1 cellular context compared by ENCODE assay signal in the genomic region with DNA sequence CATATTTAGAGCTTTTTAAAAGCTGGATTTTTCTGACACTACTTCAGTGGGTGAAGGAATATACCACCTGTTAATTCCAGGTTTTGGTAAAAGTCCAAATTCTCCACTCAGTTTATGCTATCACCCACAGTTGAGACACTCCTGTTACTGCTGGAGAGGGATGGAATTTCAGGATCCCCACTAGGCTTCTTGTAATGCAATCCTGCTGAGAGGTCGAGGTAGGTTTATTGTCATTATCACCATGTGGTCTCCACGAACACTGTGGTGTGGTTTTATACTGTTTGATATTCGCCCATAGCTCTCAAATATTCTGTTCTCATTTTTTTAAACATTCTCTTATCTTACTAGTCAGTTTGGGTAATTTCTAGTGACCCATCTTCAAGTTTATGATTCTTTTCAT.
TF ChIP-seq lines count a peak whose summit lies in the region.

No MANE protein-coding gene starts in this region.

TF ChIP-seq in GM23338, 12 proteins besides CTCF, POLR2A, EP300 and RAD21 (continued from another document):
- TF ChIP-seq, protein P1, sequence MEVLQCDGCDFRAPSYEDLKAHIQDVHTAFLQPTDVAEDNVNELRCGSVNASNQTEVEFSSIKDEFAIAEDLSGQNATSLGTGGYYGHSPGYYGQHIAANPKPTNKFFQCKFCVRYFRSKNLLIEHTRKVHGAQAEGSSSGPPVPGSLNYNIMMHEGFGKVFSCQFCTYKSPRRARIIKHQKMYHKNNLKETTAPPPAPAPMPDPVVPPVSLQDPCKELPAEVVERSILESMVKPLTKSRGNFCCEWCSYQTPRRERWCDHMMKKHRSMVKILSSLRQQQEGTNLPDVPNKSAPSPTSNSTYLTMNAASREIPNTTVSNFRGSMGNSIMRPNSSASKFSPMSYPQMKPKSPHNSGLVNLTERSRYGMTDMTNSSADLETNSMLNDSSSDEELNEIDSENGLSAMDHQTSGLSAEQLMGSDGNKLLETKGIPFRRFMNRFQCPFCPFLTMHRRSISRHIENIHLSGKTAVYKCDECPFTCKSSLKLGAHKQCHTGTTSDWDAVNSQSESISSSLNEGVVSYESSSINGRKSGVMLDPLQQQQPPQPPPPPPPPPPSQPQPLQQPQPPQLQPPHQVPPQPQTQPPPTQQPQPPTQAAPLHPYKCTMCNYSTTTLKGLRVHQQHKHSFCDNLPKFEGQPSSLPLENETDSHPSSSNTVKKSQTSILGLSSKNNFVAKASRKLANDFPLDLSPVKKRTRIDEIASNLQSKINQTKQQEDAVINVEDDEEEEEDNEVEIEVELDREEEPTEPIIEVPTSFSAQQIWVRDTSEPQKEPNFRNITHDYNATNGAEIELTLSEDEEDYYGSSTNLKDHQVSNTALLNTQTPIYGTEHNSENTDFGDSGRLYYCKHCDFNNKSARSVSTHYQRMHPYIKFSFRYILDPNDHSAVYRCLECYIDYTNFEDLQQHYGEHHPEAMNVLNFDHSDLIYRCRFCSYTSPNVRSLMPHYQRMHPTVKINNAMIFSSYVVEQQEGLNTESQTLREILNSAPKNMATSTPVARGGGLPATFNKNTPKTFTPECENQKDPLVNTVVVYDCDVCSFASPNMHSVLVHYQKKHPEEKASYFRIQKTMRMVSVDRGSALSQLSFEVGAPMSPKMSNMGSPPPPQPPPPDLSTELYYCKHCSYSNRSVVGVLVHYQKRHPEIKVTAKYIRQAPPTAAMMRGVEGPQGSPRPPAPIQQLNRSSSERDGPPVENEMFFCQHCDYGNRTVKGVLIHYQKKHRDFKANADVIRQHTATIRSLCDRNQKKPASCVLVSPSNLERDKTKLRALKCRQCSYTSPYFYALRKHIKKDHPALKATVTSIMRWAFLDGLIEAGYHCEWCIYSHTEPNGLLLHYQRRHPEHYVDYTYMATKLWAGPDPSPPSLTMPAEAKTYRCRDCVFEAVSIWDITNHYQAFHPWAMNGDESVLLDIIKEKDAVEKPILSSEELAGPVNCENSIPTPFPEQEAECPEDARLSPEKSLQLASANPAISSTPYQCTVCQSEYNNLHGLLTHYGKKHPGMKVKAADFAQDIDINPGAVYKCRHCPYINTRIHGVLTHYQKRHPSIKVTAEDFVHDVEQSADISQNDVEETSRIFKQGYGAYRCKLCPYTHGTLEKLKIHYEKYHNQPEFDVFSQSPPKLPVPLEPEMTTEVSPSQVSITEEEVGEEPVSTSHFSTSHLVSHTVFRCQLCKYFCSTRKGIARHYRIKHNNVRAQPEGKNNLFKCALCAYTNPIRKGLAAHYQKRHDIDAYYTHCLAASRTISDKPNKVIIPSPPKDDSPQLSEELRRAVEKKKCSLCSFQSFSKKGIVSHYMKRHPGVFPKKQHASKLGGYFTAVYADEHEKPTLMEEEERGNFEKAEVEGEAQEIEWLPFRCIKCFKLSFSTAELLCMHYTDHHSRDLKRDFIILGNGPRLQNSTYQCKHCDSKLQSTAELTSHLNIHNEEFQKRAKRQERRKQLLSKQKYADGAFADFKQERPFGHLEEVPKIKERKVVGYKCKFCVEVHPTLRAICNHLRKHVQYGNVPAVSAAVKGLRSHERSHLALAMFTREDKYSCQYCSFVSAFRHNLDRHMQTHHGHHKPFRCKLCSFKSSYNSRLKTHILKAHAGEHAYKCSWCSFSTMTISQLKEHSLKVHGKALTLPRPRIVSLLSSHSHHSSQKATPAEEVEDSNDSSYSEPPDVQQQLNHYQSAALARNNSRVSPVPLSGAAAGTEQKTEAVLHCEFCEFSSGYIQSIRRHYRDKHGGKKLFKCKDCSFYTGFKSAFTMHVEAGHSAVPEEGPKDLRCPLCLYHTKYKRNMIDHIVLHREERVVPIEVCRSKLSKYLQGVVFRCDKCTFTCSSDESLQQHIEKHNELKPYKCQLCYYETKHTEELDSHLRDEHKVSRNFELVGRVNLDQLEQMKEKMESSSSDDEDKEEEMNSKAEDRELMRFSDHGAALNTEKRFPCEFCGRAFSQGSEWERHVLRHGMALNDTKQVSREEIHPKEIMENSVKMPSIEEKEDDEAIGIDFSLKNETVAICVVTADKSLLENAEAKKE (CRISPR knock-in tag; IDR thresholded peaks at IDR 0.05) = no peak
- TF ChIP-seq EZH2 (IDR thresholded peaks at IDR 0.05; ENCODE audit: low read depth, unreplicated experiment) (no peak), ZNF114 (CRISPR knock-in tag; IDR thresholded peaks at IDR 0.05) (no peak), JUNB (IDR thresholded peaks at IDR 0.05; ENCODE audit: unreplicated experiment) (no peak)
